ENCODE assay signal across 15 cellular contexts in the genomic region with DNA sequence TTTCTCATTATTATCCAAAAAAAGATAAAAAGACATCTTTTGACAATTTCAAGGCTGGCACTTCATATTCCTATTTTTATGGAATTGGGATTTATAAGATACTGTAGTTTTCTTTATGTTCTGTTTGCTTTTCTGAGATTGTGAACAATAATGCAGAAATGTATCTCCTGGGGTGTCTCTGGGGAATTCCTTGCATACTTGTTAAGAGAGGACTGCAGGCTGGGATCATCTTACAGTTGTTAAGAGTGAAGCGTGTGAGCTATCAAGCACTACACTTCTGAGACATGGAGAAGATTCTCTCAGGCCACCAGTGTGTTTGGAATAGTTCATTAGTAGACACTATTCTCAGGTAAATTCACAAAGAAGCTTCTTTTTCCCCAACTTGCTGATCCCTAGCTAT.
A peak's percentile ranks its signal among the peaks of the same experiment; 100 is the strongest.
DNase-seq lines count a peak whose midpoint lies in the region; ATAC-seq lines count a peak whose summit lies in the region.
"Had no signal": no experiment of that assay in that cellular context is flagged by ENCODE, and none has a peak within 500 bp of the region (broad histone marks: within the 10 kb centered on the region; RNA-seq: fewer than 3 reads in every experiment).

No MANE protein-coding gene starts in this region.

- DNase-seq in NCI-H82 (lab: John Stamatoyannopoulos, UW), result peak; percentile 5
- DNase-seq in NCI-H82 treated with DMSO at 0.1 percent for 48 hours (lab: John Stamatoyannopoulos, UW; ENCODE audit: unreplicated experiment), result no peak
- DNase-seq in NCI-H69 (lab: John Stamatoyannopoulos, UW), result peak; percentile 81
- peak; percentile 58 for DNase-seq in fibroblast of the conjunctiva (ENCODE audit: low read depth)
- peak; percentile 76 for DNase-seq in smooth muscle cell of the brain vasculature (ENCODE audit: low read depth, low spot score)
- no peak for DNase-seq in C1 segment of cervical spinal cord (lab: John Stamatoyannopoulos, UW)
- DNase-seq: 8988T, DMS79, endodermal cell, mucosa of descending colon, NCI-H526 treated with DMSO at 0.1 percent for 48 hours, Right ventricle myocardium superior, thyroid gland had no signal

- ATAC-seq in GM18873 (IDR thresholded peaks at IDR 0.05; ENCODE audit: low FRiP score, unreplicated experiment) (no peak), HG03439 (IDR thresholded peaks at IDR 0.05; ENCODE audit: unreplicated experiment) (no peak)
- ATAC-seq: mucosa of descending colon had no signal

Comparison
In these comparisons a context has a peak if more than half of its experiments do, and no peak if none do; other contexts are left out.
1. DNase-seq: peak in NCI-H82 (single experiment), NCI-H69 (single experiment), fibroblast of the conjunctiva (single experiment) and smooth muscle cell of the brain vasculature (single experiment); none in NCI-H82 treated with DMSO at 0.1 percent for 48 hours (single experiment) and C1 segment of cervical spinal cord (0 of 14).